Comparison of ENCODE assay signal across 8 cellular contexts in genomic region chr16:57801856-57802634, GRCh38. TPM values are rescaled to one million over a fixed set of nuclear protein-coding genes. Genes with fewer than 3 reads are reported as not detected.
A peak's percentile ranks its signal among the peaks of the same experiment; 100 is the strongest.
DNase-seq lines count a peak whose midpoint lies in the region; ATAC-seq and TF ChIP-seq lines count a peak whose summit lies in the region.

Gene KIFC3, minus strand, starts transcription at chr16:57802491. Its CDS starts 4,248 bp downstream, at chr16:57798243.

- H3K4me2 ChIP-seq in DND-41 (ENCODE audit: insufficient read depth, low read length) (no peak within 1 kb of the TSS), KMS-11 (peak within 1 kb of the TSS; percentile 42)

- H3K4me3 ChIP-seq in DND-41 (ENCODE audit: low read depth in 1 of 2, low read length in 2 of 2), result no peak within 1 kb of the TSS
- no peak within 1 kb of the TSS for H3K4me3 ChIP-seq in KMS-11 (IDR thresholded peaks at IDR 0.05; ENCODE audit: insufficient read depth, low read depth, low read length)
- peak within 1 kb of the TSS; percentile 33 for H3K4me3 ChIP-seq in iPS-15b (ENCODE audit: low read depth, low read length)
- H3K4me3 ChIP-seq in aorta (ENCODE audit: low read length in 2 of 2), result peak within 1 kb of the TSS; percentile 46 to 57

- peaks cover 16% of the 10 kb centered on the region for H3K4me1 ChIP-seq in DND-41 (ENCODE audit: insufficient read depth, low read length)
- H3K4me1 ChIP-seq in KMS-11 (ENCODE audit: low read depth, poor library complexity, severe bottlenecking), result peaks cover 9% of the 10 kb centered on the region
- H3K4me1 ChIP-seq in iPS-15b (ENCODE audit: control insufficient read depth, insufficient read depth, low read length), result peaks cover 15% of the 10 kb centered on the region
- H3K4me1 ChIP-seq in aorta (ENCODE audit: control insufficient read depth in 1 of 2, insufficient read depth in 2 of 2, low read length in 2 of 2), result no peaks in the 10 kb centered on the region

- 1% methylated on average over 42 to 90 of the region's 90 CpGs for WGBS in aorta, 2 donors

- no peaks in the 10 kb centered on the region for H3K27me3 ChIP-seq in DND-41 (ENCODE audit: insufficient read depth, low read length, poor library complexity)
- no peaks in the 10 kb centered on the region for H3K27me3 ChIP-seq in KMS-11 (ENCODE audit: insufficient read depth, low read depth)
- H3K27me3 ChIP-seq in iPS-15b (ENCODE audit: control insufficient read depth, insufficient read depth, low read length), result peaks cover 22% of the 10 kb centered on the region
- H3K27me3 ChIP-seq in aorta (ENCODE audit: control insufficient read depth in 1 of 2, insufficient read depth in 2 of 2, low read length in 1 of 2), result no peaks in the 10 kb centered on the region

- H3K4me3 Mint-ChIP-seq in brain, result peak within 1 kb of the TSS; percentile 90 to 95 (median 94)

- no peaks in the 10 kb centered on the region for H3K36me3 Mint-ChIP-seq in brain

- H3K27ac ChIP-seq in DND-41 (ENCODE audit: low read length) (no peak within 1 kb of the TSS), KMS-11 (no peak within 1 kb of the TSS), VCaP (no peak within 1 kb of the TSS), aorta (ENCODE audit: low read depth in 1 of 2, low read length in 2 of 2) (peak within 1 kb of the TSS in 1 of 2 donors; percentile 38)

- DNase-seq in DND-41, result peak; percentile 32
- peak; percentile 93 for DNase-seq in sciatic nerve (ENCODE audit: low spot score)
- DNase-seq in aorta, result peak; percentile 94 to 98

- peaks cover 2% of the 10 kb centered on the region for H3K27me3 Mint-ChIP-seq in brain

- TF ChIP-seq CTCF in DND-41 (IDR thresholded peaks at IDR 0.05; ENCODE audit: borderline replicate concordance, extremely low read depth, low read length, poor library complexity, severe bottlenecking), result no peak
- no peak for TF ChIP-seq CTCF in KMS-11 (conservative IDR thresholded peaks at IDR 0.05; ENCODE audit: low read depth, low read length)
- peak; percentile 16; the same call in 1 of the 2 replicates for TF ChIP-seq CTCF in VCaP (conservative IDR thresholded peaks at IDR 0.05)
- TF ChIP-seq CTCF in brain (conservative IDR thresholded peaks at IDR 0.05), result peak in 1 of 2 experiments; percentile 15

- peaks cover 70% of the 10 kb centered on the region for H3K4me1 Mint-ChIP-seq in brain

- H3K79me2 ChIP-seq in DND-41 (ENCODE audit: insufficient read depth, low read length) (no peaks in the 10 kb centered on the region), KMS-11 (ENCODE audit: insufficient read depth, low read depth) (no peaks in the 10 kb centered on the region)

- intact Hi-C loops in sciatic nerve (cut with DNase I) (loop anchor here (10.0 kb wide), 1 partner anchor 63 kb away; no protein-coding TSS in a partner anchor), aorta (cut with DNase I) (loop anchor here in 1 of 2 donors (5.0 kb wide), 3 partner anchors 40 to 200 kb away; partner anchors contain the start of genes KATNB1, USB1 and ZNF319)

- H3K9me3 ChIP-seq in DND-41 (ENCODE audit: insufficient read depth, low read length, severe bottlenecking) (no peaks in the 10 kb centered on the region), iPS-15b (ENCODE audit: control insufficient read depth, insufficient read depth, low read length) (no peaks in the 10 kb centered on the region), aorta (ENCODE audit: control insufficient read depth, low read length) (no peaks in the 10 kb centered on the region)

- H4K20me1 ChIP-seq in DND-41 (ENCODE audit: insufficient read depth, low read length), result no peaks in the 10 kb centered on the region
- H4K20me1 ChIP-seq in KMS-11 (ENCODE audit: insufficient read depth), result no peaks in the 10 kb centered on the region

- peak within 1 kb of the TSS; percentile 91 to 99 (median 95) for H3K27ac Mint-ChIP-seq in brain

- H2AFZ ChIP-seq in DND-41 (ENCODE audit: low read depth, low read length), result no peak within 1 kb of the TSS
- H2AFZ ChIP-seq in KMS-11 (ENCODE audit: low read depth), result peak within 1 kb of the TSS; percentile 79

- H3K9me3 Mint-ChIP-seq in brain, result peaks cover 0 to 2% (median 0%) of the 10 kb centered on the region in 5 experiments

- H3K36me3 ChIP-seq in DND-41 (ENCODE audit: insufficient read depth, low read length) (no peaks in the 10 kb centered on the region), KMS-11 (ENCODE audit: insufficient read depth) (no peaks in the 10 kb centered on the region), iPS-15b (ENCODE audit: control insufficient read depth, insufficient read depth, low read length) (no peaks in the 10 kb centered on the region), aorta (ENCODE audit: control insufficient read depth in 1 of 2, insufficient read depth in 2 of 2, low read length in 1 of 2) (no peaks in the 10 kb centered on the region)

- no peak for ATAC-seq in DND-41 (ENCODE audit: insufficient read depth, low read depth)
- peak; percentile 47 for ATAC-seq in sciatic nerve
- ATAC-seq in aorta (ENCODE audit: low FRiP score), result peak; percentile 77
- no peak for ATAC-seq in HG03439 (IDR thresholded peaks at IDR 0.05; ENCODE audit: unreplicated experiment)

- H3K9ac ChIP-seq in DND-41 (ENCODE audit: low read depth, low read length) (no peak within 1 kb of the TSS), KMS-11 (peak within 1 kb of the TSS; percentile 49; the same call in 1 of the 2 replicates), iPS-15b (ENCODE audit: low read depth, low read length) (no peak within 1 kb of the TSS)

RNA-seq across cellular contexts. Expression of gene KIFC3, which starts in this region (rescaled TPM):
- polyA plus RNA-seq in brain (ENCODE audit: insufficient read depth, low read depth, low replicate concordance) (78.3 TPM), aorta (10 to 100 TPM; 27.4 to 61.1 TPM)
- total RNA-seq in sciatic nerve (94.3 TPM), aorta (10 to 100 TPM; 69.7 to 80.1 TPM)

Comparison
In these comparisons a context has a peak if more than half of its experiments do, and no peak if none do; other contexts are left out.
1. ATAC-seq: peak in sciatic nerve (single experiment) and aorta (single experiment); none in DND-41 (single experiment) and HG03439 (single experiment).
2. DNase-seq: peak in every context shown above with its lines; median percentile 96 in aorta; 93 in sciatic nerve; 32 in DND-41.
3. H3K4me3 ChIP-seq: peak in iPS-15b (single experiment) and aorta (2 of 2); none in DND-41 (0 of 2) and KMS-11 (single experiment).